In the genomic region with DNA sequence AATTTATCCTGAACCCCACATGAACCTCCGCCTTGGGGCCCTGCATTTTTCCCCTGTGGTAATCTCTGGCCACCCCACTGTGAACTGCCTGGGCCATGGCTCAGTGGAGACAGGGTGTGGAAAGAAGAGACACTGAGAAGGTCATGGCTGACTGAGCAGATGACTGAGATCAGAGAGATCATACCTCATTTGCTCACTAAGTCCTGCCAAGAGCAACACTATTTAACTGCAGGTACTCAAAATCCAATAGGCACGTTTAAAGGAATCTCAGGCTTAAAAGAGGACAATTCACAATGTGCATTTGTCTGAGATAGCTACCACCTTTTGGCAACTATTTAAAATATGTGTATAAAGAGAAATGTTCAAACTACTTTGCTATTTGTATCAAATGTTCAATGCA, we compare ENCODE assay signal across 12 cellular contexts.
DNase-seq lines count a peak whose midpoint lies in the region; ATAC-seq and TF ChIP-seq lines count a peak whose summit lies in the region.
"Had no signal": no experiment of that assay in that cellular context is flagged by ENCODE, and none has a peak within 500 bp of the region (broad histone marks: within the 10 kb centered on the region; RNA-seq: fewer than 3 reads in every experiment).

No MANE protein-coding gene starts in this region.

- H3K9me2 ChIP-seq in PC-3 (replicated peaks; ENCODE audit: low read length): no peaks in the 10 kb centered on the region

- no peaks in the 10 kb centered on the region for H3K4me1 Mint-ChIP-seq in neural progenitor cell
- H3K4me1 Mint-ChIP-seq: naive thymus-derived CD4-positive, alpha-beta T cell had no signal

- H2AFZ ChIP-seq in neural progenitor cell (replicated peaks): no peak overlapping the region
- no peak overlapping the region for H2AFZ ChIP-seq in PC-3 (ENCODE audit: low read length)

- CTCF ChIA-PET in PC-3 (lab: Charles Lee): no interaction called here

- H3K36me3 Mint-ChIP-seq in neural progenitor cell: no peaks in the 10 kb centered on the region

- peak; percentile 57 for ATAC-seq in GM18858 (IDR thresholded peaks at IDR 0.05; ENCODE audit: unreplicated experiment)
- peak; percentile 71 for ATAC-seq in GM21723 (IDR thresholded peaks at IDR 0.05; ENCODE audit: unreplicated experiment)
- ATAC-seq in esophagus mucosa: no peak
- no peak for ATAC-seq in PC-3
- ATAC-seq: naive thymus-derived CD4-positive, alpha-beta T cell had no signal

- H3K4me2 ChIP-seq in neural progenitor cell: no peak overlapping the region
- H3K4me2 ChIP-seq in PC-3 (ENCODE audit: low read length): no peak overlapping the region

- no peaks in the 10 kb centered on the region for H4K20me1 ChIP-seq in neural progenitor cell (ENCODE audit: low read depth)
- H4K20me1 ChIP-seq in PC-3 (ENCODE audit: low read length): no peaks in the 10 kb centered on the region

- no peaks in the 10 kb centered on the region for H3K27me3 ChIP-seq in neural progenitor cell
- no peaks in the 10 kb centered on the region for H3K27me3 ChIP-seq in suprapubic skin
- H3K27me3 ChIP-seq in PC-3 (ENCODE audit: low read length): no peaks in the 10 kb centered on the region
- H3K27me3 ChIP-seq: testis had no signal

- POLR2A ChIA-PET in PC-3 (lab: Charles Lee; ENCODE audit: unreplicated experiment): no interaction called here

- no peak for TF ChIP-seq EP300 in suprapubic skin (IDR thresholded peaks at IDR 0.05)

- H3K9me3 ChIP-seq in neural progenitor cell (ENCODE audit: low read depth) (no peaks in the 10 kb centered on the region), suprapubic skin (no peaks in the 10 kb centered on the region), PC-3 (ENCODE audit: low read length) (no peaks in the 10 kb centered on the region)
- H3K9me3 ChIP-seq: testis had no signal

- intact Hi-C loops in PC-3 (cut with micrococcal nuclease): no loop called here

- TF ChIP-seq CTCF in neural progenitor cell (IDR thresholded peaks at IDR 0.05) (no peak), suprapubic skin (IDR thresholded peaks at IDR 0.05) (no peak), PC-3 (conservative IDR thresholded peaks at IDR 0.05; ENCODE audit: low read depth, low read length) (no peak)

- H3K4me1 ChIP-seq in neural progenitor cell: no peaks in the 10 kb centered on the region
- H3K4me1 ChIP-seq in suprapubic skin: no peaks in the 10 kb centered on the region
- H3K4me1 ChIP-seq in PC-3 (ENCODE audit: insufficient read depth, low read length): no peaks in the 10 kb centered on the region
- H3K4me1 ChIP-seq: testis had no signal

- H3K27ac ChIP-seq in neural progenitor cell: no peak overlapping the region
- H3K27ac ChIP-seq in suprapubic skin: no peak overlapping the region
- H3K27ac ChIP-seq in PC-3 (ENCODE audit: low read length): no peak overlapping the region
- H3K27ac ChIP-seq: testis had no signal

- H3K9me3 Mint-ChIP-seq in neural progenitor cell: peaks cover 6% of the 10 kb centered on the region
- H3K9me3 Mint-ChIP-seq: CD4-positive, alpha-beta T cell had no signal

- DNase-seq in NCI-H526 (lab: John Stamatoyannopoulos, UW): peak; percentile 22 to 64
- no peak for DNase-seq in neural progenitor cell (ENCODE audit: low spot score)
- no peak for DNase-seq in suprapubic skin (ENCODE audit: low spot score in 2 of 2)
- no peak for DNase-seq in PC-3
- DNase-seq: CD4-positive, alpha-beta T cell; naive thymus-derived CD4-positive, alpha-beta T cell; NCI-H510A treated with DMSO at 0.1 percent for 48 hours; SIG-M5; testis had no signal

- H3F3A ChIP-seq in neural progenitor cell (ENCODE audit: low read depth): no peaks in the 10 kb centered on the region
- H3F3A ChIP-seq in PC-3 (ENCODE audit: low read length, unreplicated experiment): no peaks in the 10 kb centered on the region

- H3K36me3 ChIP-seq in neural progenitor cell: no peaks in the 10 kb centered on the region
- no peaks in the 10 kb centered on the region for H3K36me3 ChIP-seq in suprapubic skin
- H3K36me3 ChIP-seq in PC-3 (ENCODE audit: low read depth, low read length): no peaks in the 10 kb centered on the region

- peak overlapping the region; percentile 15 for H3K4me3 Mint-ChIP-seq in neural progenitor cell
- H3K4me3 Mint-ChIP-seq: CD4-positive, alpha-beta T cell; naive thymus-derived CD4-positive, alpha-beta T cell had no signal

- H3K4me3 ChIP-seq in neural progenitor cell (no peak overlapping the region), suprapubic skin (no peak overlapping the region), PC-3 (ENCODE audit: low read length) (no peak overlapping the region)
- H3K4me3 ChIP-seq: testis had no signal

- BruUV-seq in PC-3 (replicated peaks; lab: Mats Ljungman, UMichigan): no TSS peak

- peak overlapping the region; percentile 67 for H3K27ac Mint-ChIP-seq in neural progenitor cell
- H3K27ac Mint-ChIP-seq: CD4-positive, alpha-beta T cell; naive thymus-derived CD4-positive, alpha-beta T cell had no signal

- no peaks in the 10 kb centered on the region for H3K79me2 ChIP-seq in neural progenitor cell (ENCODE audit: low read depth)
- no peaks in the 10 kb centered on the region for H3K79me2 ChIP-seq in PC-3 (ENCODE audit: low read length)

- no peaks in the 10 kb centered on the region for H3K27me3 Mint-ChIP-seq in neural progenitor cell (ENCODE audit: insufficient read depth, low read depth)
- H3K27me3 Mint-ChIP-seq: CD4-positive, alpha-beta T cell; naive thymus-derived CD4-positive, alpha-beta T cell had no signal

- WGBS in suprapubic skin: 67% methylated on average over 2 of the region's 2 CpGs

- TF ChIP-seq POLR2A in suprapubic skin (IDR thresholded peaks at IDR 0.05): no peak

- H3K9ac ChIP-seq in neural progenitor cell (no peak overlapping the region), PC-3 (ENCODE audit: low read length) (no peak overlapping the region)

Comparison
In these comparisons a context has a peak if more than half of its experiments do, and no peak if none do; other contexts are left out.
1. ATAC-seq: peak in GM18858 (single experiment) and GM21723 (single experiment); none in esophagus mucosa (single experiment) and PC-3 (single experiment).
2. DNase-seq: peak in NCI-H526 (2 of 2); none in neural progenitor cell (single experiment), suprapubic skin (0 of 2) and PC-3 (single experiment).